8 cellular contexts compared by ENCODE assay signal in genomic region chr4:25913851-25914669, GRCh38. TPM values are rescaled to one million over a fixed set of nuclear protein-coding genes. Genes with fewer than 3 reads are reported as not detected.
DNase-seq lines count a peak whose midpoint lies in the region; ATAC-seq lines count a peak whose summit lies in the region.

Gene SMIM20, plus strand, starts transcription at chr4:25914220. Its CDS starts 94 bp downstream, at chr4:25914314.

- H3K4me2 ChIP-seq in BLaER1: peak within 1 kb of the TSS; percentile 83

- DNase-seq in GM19238 (ENCODE audit: insufficient read length, low spot score): peak; percentile 95
- DNase-seq in NCI-H524 (lab: John Stamatoyannopoulos, UW): peak; percentile 84 to 95
- peak; percentile 92 for DNase-seq in activated CD4-positive, alpha-beta T cell treated with anti-CD3 and anti-CD28 coated beads for 48 hours
- peak; percentile 93 to 94 for DNase-seq in left colon
- DNase-seq in stimulated activated CD4-positive, alpha-beta T cell treated with anti-CD3 and anti-CD28 coated beads, Interleukin-1b, Interleukin-23, amount 100 ng/mL, for 48 hours: peak; percentile 90

- peak within 1 kb of the TSS; percentile 78 for H3K4me3 ChIP-seq in BLaER1

- H3K36me3 ChIP-seq in BLaER1: peaks cover 4% of the 10 kb centered on the region; the same call in 1 of the 2 replicates

- peaks cover 18% of the 10 kb centered on the region for H3K4me1 ChIP-seq in BLaER1

- peaks cover 13% of the 10 kb centered on the region for H3K27me3 ChIP-seq in BLaER1

- H3K27ac ChIP-seq in BLaER1 (peak within 1 kb of the TSS; percentile 87), cingulate gyrus (ENCODE audit: low read depth, low read length) (peak within 1 kb of the TSS; percentile 76)

- no peaks in the 10 kb centered on the region for H3K9me3 ChIP-seq in BLaER1

- peak; percentile 95 for ATAC-seq in HG03439 (IDR thresholded peaks at IDR 0.05; ENCODE audit: unreplicated experiment)
- peak; percentile 96 for ATAC-seq in left colon

- peak within 1 kb of the TSS; percentile 84 for H3K9ac ChIP-seq in BLaER1

- H4K20me1 ChIP-seq in BLaER1: no peaks in the 10 kb centered on the region

- intact Hi-C loops in left colon (cut with DNase I, micrococcal nuclease): no loop called here

RNA-seq across cellular contexts. Expression of gene SMIM20, which starts in this region (rescaled TPM):
- total RNA-seq in left colon: 10 to 100 TPM; 31.6 to 31.8 TPM

Comparison
In these comparisons a context has a peak if more than half of its experiments do, and no peak if none do; other contexts are left out.
1. Peak in every context shown above with its lines: DNase-seq, ATAC-seq, H3K4me3 ChIP-seq and H3K27ac ChIP-seq.